Comparison of ENCODE assay signal across 8 cellular contexts in genomic region chr7:98294798-98295382, GRCh38. TPM values are rescaled to one million over a fixed set of nuclear protein-coding genes. Genes with fewer than 3 reads are reported as not detected.
DNase-seq lines count a peak whose midpoint lies in the region; ATAC-seq and TF ChIP-seq lines count a peak whose summit lies in the region.

No MANE protein-coding gene starts in this region.

- intact Hi-C loops in activated B cell treated with CpG ODN at 0.5 μM for 24 hours (cut with micrococcal nuclease) (loop anchor here (1.0 to 2.0 kb wide), 4 partner anchors 106 to 546 kb away; partner anchors contain the start of gene BAIAP2L1), head of caudate nucleus (cut with DNase I) (no loop called here), sciatic nerve (cut with DNase I) (no loop called here)
- intact Hi-C loops in activated T-helper 1 cell treated with anti-CD3 and anti-CD28 coated beads, Interleukin-12 subunit alpha, Interleukin-12 subunit beta, Interleukin-2, Interleukin-4 antibody, amounts not matched to agents 30 ng/mL and 10 ng/mL and 1 ng/mL, durations not matched to agents 14 hours and 24 hours and 36 hours (cut with micrococcal nuclease): no loop called here

- no peak for TF ChIP-seq CTCF in activated B cell treated with CpG ODN at 0.5 μM for 24 hours (IDR thresholded peaks at IDR 0.05)

- peaks cover 30% of the 10 kb centered on the region for H3K36me3 Mint-ChIP-seq in activated B cell treated with CpG ODN at 0.5 μM for 24 hours (ENCODE audit: low read depth)
- peaks cover 2% of the 10 kb centered on the region for H3K36me3 Mint-ChIP-seq in activated T-helper 1 cell treated with anti-CD3 and anti-CD28 coated beads, Interleukin-12 subunit alpha, Interleukin-12 subunit beta, Interleukin-2, Interleukin-4 antibody, amounts not matched to agents 30 ng/mL and 10 ng/mL and 1 ng/mL, durations not matched to agents 14 hours and 24 hours and 36 hours (ENCODE audit: low read depth)

- no peak overlapping the region for H3K27ac Mint-ChIP-seq in activated B cell treated with CpG ODN at 0.5 μM for 24 hours
- H3K27ac Mint-ChIP-seq in activated T-helper 1 cell treated with anti-CD3 and anti-CD28 coated beads, Interleukin-12 subunit alpha, Interleukin-12 subunit beta, Interleukin-2, Interleukin-4 antibody, amounts not matched to agents 30 ng/mL and 10 ng/mL and 1 ng/mL, durations not matched to agents 14 hours and 24 hours and 36 hours: no peak overlapping the region

- H3K4me3 Mint-ChIP-seq in activated B cell treated with CpG ODN at 0.5 μM for 24 hours: no peak overlapping the region
- H3K4me3 Mint-ChIP-seq in activated T-helper 1 cell treated with anti-CD3 and anti-CD28 coated beads, Interleukin-12 subunit alpha, Interleukin-12 subunit beta, Interleukin-2, Interleukin-4 antibody, amounts not matched to agents 30 ng/mL and 10 ng/mL and 1 ng/mL, durations not matched to agents 14 hours and 24 hours and 36 hours: no peak overlapping the region

- ATAC-seq in activated B cell treated with CpG ODN at 0.5 μM for 24 hours (ENCODE audit: low read depth) (peak; percentile 79), sciatic nerve (peak; percentile 47)

- H3K27me3 Mint-ChIP-seq in activated B cell treated with CpG ODN at 0.5 μM for 24 hours: no peaks in the 10 kb centered on the region
- no peaks in the 10 kb centered on the region for H3K27me3 Mint-ChIP-seq in activated T-helper 1 cell treated with anti-CD3 and anti-CD28 coated beads, Interleukin-12 subunit alpha, Interleukin-12 subunit beta, Interleukin-2, Interleukin-4 antibody, amounts not matched to agents 30 ng/mL and 10 ng/mL and 1 ng/mL, durations not matched to agents 14 hours and 24 hours and 36 hours (ENCODE audit: insufficient read depth)

- POLR2A ChIA-PET in activated B cell treated with CpG ODN at 0.5 μM for 24 hours (lab: Charles Lee): no interaction called here

- H3K4me1 Mint-ChIP-seq in activated B cell treated with CpG ODN at 0.5 μM for 24 hours: no peaks in the 10 kb centered on the region
- no peaks in the 10 kb centered on the region for H3K4me1 Mint-ChIP-seq in activated T-helper 1 cell treated with anti-CD3 and anti-CD28 coated beads, Interleukin-12 subunit alpha, Interleukin-12 subunit beta, Interleukin-2, Interleukin-4 antibody, amounts not matched to agents 30 ng/mL and 10 ng/mL and 1 ng/mL, durations not matched to agents 14 hours and 24 hours and 36 hours (ENCODE audit: low read depth)

- CTCF ChIA-PET in activated B cell treated with CpG ODN at 0.5 μM for 24 hours (lab: Charles Lee): interaction anchor here (0.9 to 2.8 kb wide), 5 partner anchors 106 to 547 kb away, joined by 4 to 8 read pairs (median 5); partner anchors contain the start of gene BAIAP2L1

- DNase-seq in NCI-H187 (lab: John Stamatoyannopoulos, UW): peak; percentile 38 to 53
- DNase-seq in NCI-H187 treated with DMSO at 0.1 percent for 48 hours (lab: John Stamatoyannopoulos, UW): no peak
- DNase-seq in HCEC 1CT: peak; percentile 21
- peak; percentile 9 for DNase-seq in NCI-H2029 treated with DMSO at 0.1 percent for 48 hours (lab: John Stamatoyannopoulos, UW)
- peak; percentile 49 for DNase-seq in activated B cell treated with CpG ODN at 0.5 μM for 24 hours
- DNase-seq in head of caudate nucleus: peak in 38 of 42 donors; percentile 37 to 83 (median 60)
- no peak for DNase-seq in sciatic nerve (ENCODE audit: low spot score)
- DNase-seq in activated T-helper 1 cell treated with anti-CD3 and anti-CD28 coated beads, Interleukin-12 subunit alpha, Interleukin-12 subunit beta, Interleukin-2, Interleukin-4 antibody, amounts not matched to agents 30 ng/mL and 10 ng/mL and 1 ng/mL, durations not matched to agents 14 hours and 24 hours and 36 hours (ENCODE audit: low spot score): no peak

- H3K9me3 Mint-ChIP-seq in activated B cell treated with CpG ODN at 0.5 μM for 24 hours: no peaks in the 10 kb centered on the region
- H3K9me3 Mint-ChIP-seq in activated T-helper 1 cell treated with anti-CD3 and anti-CD28 coated beads, Interleukin-12 subunit alpha, Interleukin-12 subunit beta, Interleukin-2, Interleukin-4 antibody, amounts not matched to agents 30 ng/mL and 10 ng/mL and 1 ng/mL, durations not matched to agents 14 hours and 24 hours and 36 hours: no peaks in the 10 kb centered on the region

RNA-seq across cellular contexts. Expression of gene BRI3, which starts 13.4 kb away (rescaled TPM):
- 53.7 and 55.9 TPM in 2 replicates for total RNA-seq in activated B cell treated with CpG ODN at 0.5 μM for 24 hours
- total RNA-seq in sciatic nerve: 132 TPM
- total RNA-seq in activated T-helper 1 cell treated with anti-CD3 and anti-CD28 coated beads, Interleukin-12 subunit alpha, Interleukin-12 subunit beta, Interleukin-2, Interleukin-4 antibody, amounts not matched to agents 30 ng/mL and 10 ng/mL and 1 ng/mL, durations not matched to agents 14 hours and 24 hours and 36 hours: 67.1 and 68.3 TPM in 2 replicates

RNA-seq across cellular contexts. Expression of gene TECPR1, which starts 42.9 kb away (rescaled TPM):
- total RNA-seq in activated B cell treated with CpG ODN at 0.5 μM for 24 hours (24.6 and 34.5 TPM in 2 replicates), sciatic nerve (34.9 TPM)
- total RNA-seq in activated T-helper 1 cell treated with anti-CD3 and anti-CD28 coated beads, Interleukin-12 subunit alpha, Interleukin-12 subunit beta, Interleukin-2, Interleukin-4 antibody, amounts not matched to agents 30 ng/mL and 10 ng/mL and 1 ng/mL, durations not matched to agents 14 hours and 24 hours and 36 hours: 49.1 and 53.6 TPM in 2 replicates

Comparison
In these comparisons a context has a peak if more than half of its experiments do, and no peak if none do; other contexts are left out.
1. DNase-seq: peak in NCI-H187 (2 of 2), HCEC 1CT (single experiment), NCI-H2029 treated with DMSO at 0.1 percent for 48 hours (single experiment), activated B cell treated with CpG ODN at 0.5 μM for 24 hours (single experiment) and head of caudate nucleus (38 of 42); none in NCI-H187 treated with DMSO at 0.1 percent for 48 hours (single experiment), sciatic nerve (single experiment) and activated T-helper 1 cell treated with anti-CD3 and anti-CD28 coated beads, Interleukin-12 subunit alpha, Interleukin-12 subunit beta, Interleukin-2, Interleukin-4 antibody, amounts not matched to agents 30 ng/mL and 10 ng/mL and 1 ng/mL, durations not matched to agents 14 hours and 24 hours and 36 hours (single experiment).